Comparison of ENCODE assay signal across 1 cellular context in the genomic region with DNA sequence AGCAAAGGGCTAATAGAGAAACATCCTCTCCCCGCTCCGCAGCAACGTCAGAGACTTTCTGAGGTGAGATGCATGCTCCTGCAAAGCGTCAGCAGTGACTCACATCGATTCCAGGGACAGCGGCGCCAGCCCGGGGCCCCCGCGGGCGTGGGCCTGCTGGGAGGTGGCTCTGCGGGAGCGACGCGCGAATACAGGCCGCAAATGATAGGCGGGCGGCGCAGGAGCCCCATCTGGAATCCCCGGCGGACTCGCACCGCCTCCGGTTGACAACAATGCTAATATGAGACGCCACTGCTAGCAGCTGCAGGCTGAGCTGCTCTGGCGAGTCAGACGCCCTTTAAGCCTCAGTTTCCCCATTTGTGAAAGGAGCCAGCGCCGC.
TF ChIP-seq lines count a peak whose summit lies in the region.

No MANE protein-coding gene starts in this region.

TF ChIP-seq in HEK293, 187 proteins besides CTCF, POLR2A, EP300 and RAD21 (continued from another document and continues in another):
- TF ChIP-seq PRDM2 (tag by site-specific recombination; IDR thresholded peaks at IDR 0.05; ENCODE audit: borderline replicate concordance): no peak
- TF ChIP-seq, protein P1, sequence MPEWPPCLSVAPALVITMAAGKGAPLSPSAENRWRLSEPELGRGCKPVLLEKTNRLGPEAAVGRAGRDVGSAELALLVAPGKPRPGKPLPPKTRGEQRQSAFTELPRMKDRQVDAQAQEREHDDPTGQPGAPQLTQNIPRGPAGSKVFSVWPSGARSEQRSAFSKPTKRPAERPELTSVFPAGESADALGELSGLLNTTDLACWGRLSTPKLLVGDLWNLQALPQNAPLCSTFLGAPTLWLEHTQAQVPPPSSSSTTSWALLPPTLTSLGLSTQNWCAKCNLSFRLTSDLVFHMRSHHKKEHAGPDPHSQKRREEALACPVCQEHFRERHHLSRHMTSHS (tag by site-specific recombination; IDR thresholded peaks at IDR 0.05): no peak
- peak; percentile 98 for TF ChIP-seq GLIS1 (tag by site-specific recombination; IDR thresholded peaks at IDR 0.05)
- TF ChIP-seq ZNF266 (tag by site-specific recombination; IDR thresholded peaks at IDR 0.05; ENCODE audit: low read depth): no peak
- no peak for TF ChIP-seq YY2 (tag by site-specific recombination; IDR thresholded peaks at IDR 0.05)
- TF ChIP-seq MZF1 (tag by site-specific recombination; IDR thresholded peaks at IDR 0.05; ENCODE audit: borderline replicate concordance): no peak
- no peak for TF ChIP-seq ZNF544 (tag by site-specific recombination; IDR thresholded peaks at IDR 0.05)
- no peak for TF ChIP-seq GFI1B (tag by site-specific recombination; IDR thresholded peaks at IDR 0.05)
- no peak for TF ChIP-seq ZNF792 (tag by site-specific recombination; IDR thresholded peaks at IDR 0.05)
- no peak for TF ChIP-seq ZNF239 (tag by site-specific recombination; IDR thresholded peaks at IDR 0.05)
- TF ChIP-seq ZNF366 (tag by site-specific recombination; conservative IDR thresholded peaks at IDR 0.05): no peak
- TF ChIP-seq ZNF626 (tag by site-specific recombination; IDR thresholded peaks at IDR 0.05): no peak
- TF ChIP-seq ZNF202 (tag by site-specific recombination; IDR thresholded peaks at IDR 0.05; ENCODE audit: borderline replicate concordance): no peak
- TF ChIP-seq ZNF16 (tag by site-specific recombination; IDR thresholded peaks at IDR 0.05; ENCODE audit: low read depth): no peak
- peak; percentile 84 for TF ChIP-seq EGR2 (tag by site-specific recombination; IDR thresholded peaks at IDR 0.05; ENCODE audit: low read depth)
- TF ChIP-seq KLF8 (tag by site-specific recombination; IDR thresholded peaks at IDR 0.05): peak; percentile 51
- peak; percentile 98 for TF ChIP-seq ZBTB21 (tag by site-specific recombination; IDR thresholded peaks at IDR 0.05)
- TF ChIP-seq ZBTB7A (tag by site-specific recombination; IDR thresholded peaks at IDR 0.05; ENCODE audit: low read depth): no peak
- TF ChIP-seq ZFP41 (tag by site-specific recombination; IDR thresholded peaks at IDR 0.05; ENCODE audit: borderline replicate concordance): no peak
- TF ChIP-seq ZBTB1 (tag by site-specific recombination; IDR thresholded peaks at IDR 0.05): no peak
- TF ChIP-seq ZFP3 (tag by site-specific recombination; IDR thresholded peaks at IDR 0.05; ENCODE audit: low read depth): no peak
- TF ChIP-seq SCRT1 (tag by site-specific recombination; IDR thresholded peaks at IDR 0.05; ENCODE audit: borderline replicate concordance): no peak
- TF ChIP-seq ZNF112 (tag by site-specific recombination; IDR thresholded peaks at IDR 0.05): no peak
- TF ChIP-seq ZIC2 (tag by site-specific recombination; IDR thresholded peaks at IDR 0.05): peak; percentile 92
- no peak for TF ChIP-seq ZBTB8A (tag by site-specific recombination; IDR thresholded peaks at IDR 0.05)
- TF ChIP-seq KLF7 (tag by site-specific recombination; IDR thresholded peaks at IDR 0.05; ENCODE audit: borderline replicate concordance): no peak
- TF ChIP-seq SP2 (tag by site-specific recombination; IDR thresholded peaks at IDR 0.05): no peak; the same call in 1 of the 2 replicates
- no peak for TF ChIP-seq MYNN (tag by site-specific recombination; IDR thresholded peaks at IDR 0.05; ENCODE audit: borderline replicate concordance)
- no peak for TF ChIP-seq ZNF677 (tag by site-specific recombination; IDR thresholded peaks at IDR 0.05)
- TF ChIP-seq ZSCAN4 (tag by site-specific recombination; IDR thresholded peaks at IDR 0.05): no peak
- TF ChIP-seq ZNF23 (tag by site-specific recombination; IDR thresholded peaks at IDR 0.05; ENCODE audit: borderline replicate concordance): no peak
- TF ChIP-seq, protein P2, sequence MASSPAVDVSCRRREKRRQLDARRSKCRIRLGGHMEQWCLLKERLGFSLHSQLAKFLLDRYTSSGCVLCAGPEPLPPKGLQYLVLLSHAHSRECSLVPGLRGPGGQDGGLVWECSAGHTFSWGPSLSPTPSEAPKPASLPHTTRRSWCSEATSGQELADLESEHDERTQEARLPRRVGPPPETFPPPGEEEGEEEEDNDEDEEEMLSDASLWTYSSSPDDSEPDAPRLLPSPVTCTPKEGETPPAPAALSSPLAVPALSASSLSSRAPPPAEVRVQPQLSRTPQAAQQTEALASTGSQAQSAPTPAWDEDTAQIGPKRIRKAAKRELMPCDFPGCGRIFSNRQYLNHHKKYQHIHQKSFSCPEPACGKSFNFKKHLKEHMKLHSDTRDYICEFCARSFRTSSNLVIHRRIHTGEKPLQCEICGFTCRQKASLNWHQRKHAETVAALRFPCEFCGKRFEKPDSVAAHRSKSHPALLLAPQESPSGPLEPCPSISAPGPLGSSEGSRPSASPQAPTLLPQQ (tag by site-specific recombination; IDR thresholded peaks at IDR 0.05): no peak; the same call in 1 of the 2 replicates
- no peak for TF ChIP-seq SCRT2 (tag by site-specific recombination; IDR thresholded peaks at IDR 0.05)
- TF ChIP-seq ZNF18 (tag by site-specific recombination; IDR thresholded peaks at IDR 0.05): no peak
- TF ChIP-seq ZNF423 (tag by site-specific recombination; IDR thresholded peaks at IDR 0.05): no peak
- TF ChIP-seq ZNF596 (tag by site-specific recombination; IDR thresholded peaks at IDR 0.05): no peak
- TF ChIP-seq ZNF292 (tag by site-specific recombination; IDR thresholded peaks at IDR 0.05; ENCODE audit: borderline replicate concordance, low read depth): no peak
- TF ChIP-seq RBAK (tag by site-specific recombination; IDR thresholded peaks at IDR 0.05): no peak
- no peak for TF ChIP-seq ZNF48 (tag by site-specific recombination; IDR thresholded peaks at IDR 0.05)
- no peak for TF ChIP-seq HOXC10 (CRISPR knock-in tag; IDR thresholded peaks at IDR 0.05)
- no peak for TF ChIP-seq SALL2 (tag by site-specific recombination; IDR thresholded peaks at IDR 0.05; ENCODE audit: borderline replicate concordance)
- TF ChIP-seq ZNF610 (tag by site-specific recombination; IDR thresholded peaks at IDR 0.05; ENCODE audit: borderline replicate concordance): no peak
- TF ChIP-seq MEIS1 (CRISPR knock-in tag; IDR thresholded peaks at IDR 0.05; ENCODE audit: borderline replicate concordance): no peak; the same call in 1 of the 2 replicates
- TF ChIP-seq ZNF391 (tag by site-specific recombination; IDR thresholded peaks at IDR 0.05; ENCODE audit: borderline replicate concordance, low read depth): peak; percentile 73
- no peak for TF ChIP-seq ZNF510 (tag by site-specific recombination; IDR thresholded peaks at IDR 0.05; ENCODE audit: insufficient replicate concordance)
- TF ChIP-seq, protein P3, sequence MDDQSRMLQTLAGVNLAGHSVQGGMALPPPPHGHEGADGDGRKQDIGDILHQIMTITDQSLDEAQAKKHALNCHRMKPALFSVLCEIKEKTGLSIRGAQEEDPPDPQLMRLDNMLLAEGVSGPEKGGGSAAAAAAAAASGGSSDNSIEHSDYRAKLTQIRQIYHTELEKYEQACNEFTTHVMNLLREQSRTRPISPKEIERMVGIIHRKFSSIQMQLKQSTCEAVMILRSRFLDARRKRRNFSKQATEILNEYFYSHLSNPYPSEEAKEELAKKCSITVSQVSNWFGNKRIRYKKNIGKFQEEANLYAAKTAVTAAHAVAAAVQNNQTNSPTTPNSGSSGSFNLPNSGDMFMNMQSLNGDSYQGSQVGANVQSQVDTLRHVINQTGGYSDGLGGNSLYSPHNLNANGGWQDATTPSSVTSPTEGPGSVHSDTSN (CRISPR knock-in tag; IDR thresholded peaks at IDR 0.05): no peak
- no peak for TF ChIP-seq ZSCAN23 (tag by site-specific recombination; IDR thresholded peaks at IDR 0.05)
- TF ChIP-seq ZNF19 (tag by site-specific recombination; IDR thresholded peaks at IDR 0.05; ENCODE audit: low read depth): no peak
- peak; percentile 29; the same call in 1 of the 2 replicates for TF ChIP-seq KLF17 (tag by site-specific recombination; IDR thresholded peaks at IDR 0.05)
- TF ChIP-seq, protein P4, sequence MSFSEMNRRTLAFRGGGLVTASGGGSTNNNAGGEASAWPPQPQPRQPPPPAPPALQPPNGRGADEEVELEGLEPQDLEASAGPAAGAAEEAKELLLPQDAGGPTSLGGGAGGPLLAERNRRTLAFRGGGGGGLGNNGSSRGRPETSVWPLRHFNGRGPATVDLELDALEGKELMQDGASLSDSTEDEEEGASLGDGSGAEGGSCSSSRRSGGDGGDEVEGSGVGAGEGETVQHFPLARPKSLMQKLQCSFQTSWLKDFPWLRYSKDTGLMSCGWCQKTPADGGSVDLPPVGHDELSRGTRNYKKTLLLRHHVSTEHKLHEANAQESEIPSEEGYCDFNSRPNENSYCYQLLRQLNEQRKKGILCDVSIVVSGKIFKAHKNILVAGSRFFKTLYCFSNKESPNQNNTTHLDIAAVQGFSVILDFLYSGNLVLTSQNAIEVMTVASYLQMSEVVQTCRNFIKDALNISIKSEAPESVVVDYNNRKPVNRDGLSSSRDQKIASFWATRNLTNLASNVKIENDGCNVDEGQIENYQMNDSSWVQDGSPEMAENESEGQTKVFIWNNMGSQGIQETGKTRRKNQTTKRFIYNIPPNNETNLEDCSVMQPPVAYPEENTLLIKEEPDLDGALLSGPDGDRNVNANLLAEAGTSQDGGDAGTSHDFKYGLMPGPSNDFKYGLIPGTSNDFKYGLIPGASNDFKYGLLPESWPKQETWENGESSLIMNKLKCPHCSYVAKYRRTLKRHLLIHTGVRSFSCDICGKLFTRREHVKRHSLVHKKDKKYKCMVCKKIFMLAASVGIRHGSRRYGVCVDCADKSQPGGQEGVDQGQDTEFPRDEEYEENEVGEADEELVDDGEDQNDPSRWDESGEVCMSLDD (tag by site-specific recombination; IDR thresholded peaks at IDR 0.05): no peak
- TF ChIP-seq ZNF2 (tag by site-specific recombination; IDR thresholded peaks at IDR 0.05): no peak
- no peak for TF ChIP-seq ZNF837 (tag by site-specific recombination; IDR thresholded peaks at IDR 0.05)
- no peak for TF ChIP-seq OSR2 (tag by site-specific recombination; IDR thresholded peaks at IDR 0.05)
- TF ChIP-seq GLI2 (tag by site-specific recombination; IDR thresholded peaks at IDR 0.05; ENCODE audit: borderline replicate concordance, low read depth): no peak
- no peak; the same call in 1 of the 2 replicates for TF ChIP-seq ZSCAN30 (tag by site-specific recombination; IDR thresholded peaks at IDR 0.05)
